20 cellular contexts compared by ENCODE assay signal in the genomic region with DNA sequence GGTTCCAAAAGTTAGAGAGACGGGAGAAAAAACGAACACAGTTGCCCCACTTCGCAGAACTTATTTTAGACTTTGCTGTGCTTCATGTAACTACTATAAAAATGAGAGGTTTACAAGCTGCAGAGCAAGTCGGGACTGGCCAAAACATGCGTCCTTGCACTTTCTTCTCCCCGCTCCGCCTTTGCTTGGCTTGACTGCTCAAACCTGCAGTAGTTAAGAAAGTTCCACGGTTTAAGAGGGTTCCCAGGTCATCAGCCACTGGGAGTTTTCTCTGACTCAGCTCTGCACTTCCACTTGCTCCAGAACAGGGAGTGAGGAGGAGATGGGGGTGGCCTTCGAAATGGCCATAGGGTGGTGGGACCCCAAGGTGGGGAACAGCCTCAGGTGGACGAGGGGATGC. TPM values are rescaled to one million over a fixed set of nuclear protein-coding genes. Genes with fewer than 3 reads are reported as not detected.
DNase-seq lines count a peak whose midpoint lies in the region; ATAC-seq and TF ChIP-seq lines count a peak whose summit lies in the region.
"Had no signal": no experiment of that assay in that cellular context is flagged by ENCODE, and none has a peak within 500 bp of the region (broad histone marks: within the 10 kb centered on the region; RNA-seq: fewer than 3 reads in every experiment).

No MANE protein-coding gene starts in this region.

- H2AFZ ChIP-seq in GM23248 = peak overlapping the region; percentile 76

- peaks cover 33% of the 10 kb centered on the region for H3F3A ChIP-seq in GM23248 (ENCODE audit: insufficient read depth)

- intact Hi-C loops in activated naive CD4-positive, alpha-beta T cell treated with anti-CD3 and anti-CD28 coated beads for 36 hours (cut with micrococcal nuclease) = loop anchor here (5.0 to 10.0 kb wide), 3 partner anchors 182 to 800 kb away; a partner anchor contains a TSS

- no peaks in the 10 kb centered on the region for H3K9me3 Mint-ChIP-seq in activated naive CD4-positive, alpha-beta T cell treated with anti-CD3 and anti-CD28 coated beads for 36 hours
- H3K9me3 Mint-ChIP-seq: HFFc6 had no signal

- no peaks in the 10 kb centered on the region for H4K20me1 ChIP-seq in GM23248 (ENCODE audit: insufficient read depth)
- H4K20me1 ChIP-seq: BLaER1 treated with 17β-estradiol and CSF1 and Interleukin-3, amounts not matched to agents 10 nM and 100 nM had no signal

- no peaks in the 10 kb centered on the region for H3K27me3 ChIP-seq in GM23248 (replicated peaks; ENCODE audit: insufficient read depth)
- H3K27me3 ChIP-seq: BLaER1 treated with 17β-estradiol and CSF1 and Interleukin-3, amounts not matched to agents 10 nM and 100 nM; MG63; Peyer's patch had no signal

- H3K9me3 ChIP-seq in GM23248 (ENCODE audit: low read depth) = no peaks in the 10 kb centered on the region
- H3K9me3 ChIP-seq: BLaER1 treated with 17β-estradiol and CSF1 and Interleukin-3, amounts not matched to agents 10 nM and 100 nM; MG63; Peyer's patch had no signal

- no peaks in the 10 kb centered on the region for H3K79me2 ChIP-seq in GM23248 (ENCODE audit: insufficient read depth)

- no peak overlapping the region for H3K27ac Mint-ChIP-seq in activated naive CD4-positive, alpha-beta T cell treated with anti-CD3 and anti-CD28 coated beads for 36 hours

- WGBS in GM23248 (ENCODE audit: low coverage in 1 of 2, low lambda C conversion rate in 2 of 2, missing lambda C conversion rate in 2 of 2), 2 experiments = 38 to 47% methylated on average over 10 of the region's 10 CpGs

- H3K27ac ChIP-seq in GM23248 (peak overlapping the region; percentile 98), coronary artery (peak overlapping the region in 1 of 2 donors; percentile 6), skin epidermis (peak overlapping the region in 17 of 21 experiments; percentile 6 to 89 (median 63))
- H3K27ac ChIP-seq: BLaER1 treated with 17β-estradiol and CSF1 and Interleukin-3, amounts not matched to agents 10 nM and 100 nM; KMS-11; Peyer's patch had no signal

- DNase-seq in GM23248 = peak; percentile 48
- DNase-seq in coronary artery (ENCODE audit: low spot score) = peak; percentile 46
- DNase-seq in kidney tubule cell (ENCODE audit: low spot score) = peak; percentile 10
- no peak for DNase-seq in dedifferentiated amniotic fluid mesenchymal stem cell (ENCODE audit: extremely low spot score)
- DNase-seq in activated naive CD4-positive, alpha-beta T cell treated with anti-CD3 and anti-CD28 coated beads for 36 hours = no peak
- DNase-seq in NOMO-1 treated with DMSO at 0.1 percent for 48 hours (lab: John Stamatoyannopoulos, UW; ENCODE audit: unreplicated experiment) = no peak
- DNase-seq: 8988T, DMS 273 treated with DMSO at 0.1 percent for 48 hours, HFFc6, MG63, NCI-H1105, NCI-H187 treated with DMSO at 0.1 percent for 48 hours, NCI-H2171, NCI-H774, Peyer's patch had no signal

- ATAC-seq in HG02571 (IDR thresholded peaks at IDR 0.05; ENCODE audit: unreplicated experiment) = no peak

- H3K4me3 ChIP-seq in GM23248 = 0 out of 2 replicates have a peak overlapping the region, but pooled peaks have one; percentile 41
- no peak overlapping the region for H3K4me3 ChIP-seq in coronary artery
- H3K4me3 ChIP-seq in skin epidermis = no peak overlapping the region
- H3K4me3 ChIP-seq: BLaER1 treated with 17β-estradiol and CSF1 and Interleukin-3, amounts not matched to agents 10 nM and 100 nM; MG63; Peyer's patch had no signal

- H3K4me1 Mint-ChIP-seq in activated naive CD4-positive, alpha-beta T cell treated with anti-CD3 and anti-CD28 coated beads for 36 hours (ENCODE audit: low read depth) = peaks cover 28% of the 10 kb centered on the region

- peaks cover 5% of the 10 kb centered on the region for H3K27me3 Mint-ChIP-seq in activated naive CD4-positive, alpha-beta T cell treated with anti-CD3 and anti-CD28 coated beads for 36 hours (ENCODE audit: low read depth)

- TF ChIP-seq CTCF in coronary artery (IDR thresholded peaks at IDR 0.05) = no peak

- H3K4me1 ChIP-seq in GM23248 (ENCODE audit: insufficient read depth) = peaks cover 39% of the 10 kb centered on the region
- H3K4me1 ChIP-seq: Peyer's patch had no signal

- no peaks in the 10 kb centered on the region for H3K36me3 ChIP-seq in GM23248 (ENCODE audit: low read depth)
- H3K36me3 ChIP-seq: BLaER1 treated with 17β-estradiol and CSF1 and Interleukin-3, amounts not matched to agents 10 nM and 100 nM; MG63; Peyer's patch had no signal

- peak overlapping the region; percentile 87 for H3K9ac ChIP-seq in GM23248
- H3K9ac ChIP-seq: BLaER1 treated with 17β-estradiol and CSF1 and Interleukin-3, amounts not matched to agents 10 nM and 100 nM; KMS-11 had no signal

- no peak overlapping the region for H3K4me3 Mint-ChIP-seq in activated naive CD4-positive, alpha-beta T cell treated with anti-CD3 and anti-CD28 coated beads for 36 hours

- in situ Hi-C loops in GM23248 (cut with MboI) = no loop called here

- H3K36me3 Mint-ChIP-seq in activated naive CD4-positive, alpha-beta T cell treated with anti-CD3 and anti-CD28 coated beads for 36 hours (ENCODE audit: low read depth) = no peaks in the 10 kb centered on the region

- H3K4me2 ChIP-seq in GM23248 (ENCODE audit: unreplicated experiment) = peak overlapping the region; percentile 42
- H3K4me2 ChIP-seq: BLaER1 treated with 17β-estradiol and CSF1 and Interleukin-3, amounts not matched to agents 10 nM and 100 nM; KMS-11 had no signal

- H3K9me2 ChIP-seq in GM23248 (ENCODE audit: insufficient read depth) = no peaks in the 10 kb centered on the region

- CTCF ChIA-PET in activated naive CD4-positive, alpha-beta T cell treated with anti-CD3 and anti-CD28 coated beads for 36 hours (lab: Charles Lee) = interaction anchor here (1.2 kb wide), 1 partner anchor 11 kb away, joined by 4 read pairs; no protein-coding TSS in a partner anchor

RNA-seq across cellular contexts. Expression of a gene that starts 36.2 kb away (rescaled TPM):
- not detected in 2 replicates for total RNA-seq in GM23248 (2014; rRNA removed; shearing (Covaris generic))
- polyA plus RNA-seq in GM23248 (2016; fragmentation: Nextera tagmentation; extraction: Ambion mirVana) = 0.08 TPM in 1 of 2 replicates, not detected in the other
- under 1 TPM; 0.10 to 0.12 TPM for total RNA-seq in activated naive CD4-positive, alpha-beta T cell treated with anti-CD3 and anti-CD28 coated beads for 36 hours
- total RNA-seq: HFFc6, NCI-H460 had no signal

Comparison
In these comparisons a context has a peak if more than half of its experiments do, and no peak if none do; other contexts are left out.
1. DNase-seq: peak in GM23248 (single experiment), coronary artery (single experiment) and kidney tubule cell (single experiment); none in dedifferentiated amniotic fluid mesenchymal stem cell (single experiment), activated naive CD4-positive, alpha-beta T cell treated with anti-CD3 and anti-CD28 coated beads for 36 hours (single experiment) and NOMO-1 treated with DMSO at 0.1 percent for 48 hours (single experiment).